In the genomic region with DNA sequence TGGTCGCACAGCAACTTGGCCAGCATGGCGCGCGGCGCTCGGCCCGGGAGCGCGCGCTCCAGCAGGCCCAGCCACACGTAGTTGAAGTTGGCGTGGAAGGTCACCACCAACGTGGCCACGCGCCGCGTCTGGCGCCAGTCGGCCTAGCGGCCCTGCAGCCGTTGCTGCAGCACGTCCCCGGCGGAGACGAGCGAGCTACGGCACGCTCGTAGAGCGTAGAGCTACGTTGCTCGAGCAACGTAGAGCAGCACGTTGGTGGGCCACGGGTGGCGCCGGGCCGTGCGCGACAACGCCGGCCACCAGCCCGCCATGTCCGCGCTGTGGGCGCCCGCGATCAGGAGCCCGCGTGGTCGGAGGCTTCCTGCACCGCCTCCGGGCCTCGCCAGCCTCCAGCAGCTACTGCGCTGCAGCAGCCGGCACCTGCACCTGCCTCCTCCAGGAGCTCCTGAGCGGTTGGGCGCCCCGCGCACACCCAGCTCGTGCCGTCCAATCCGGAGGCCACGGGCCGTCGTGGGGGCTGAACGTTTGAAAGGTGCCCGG, we compare ENCODE assay signal across 8 cellular contexts. TPM values are rescaled to one million over a fixed set of nuclear protein-coding genes. Genes with fewer than 3 reads are reported as not detected.
A peak's percentile ranks its signal among the peaks of the same experiment; 100 is the strongest.
DNase-seq lines count a peak whose midpoint lies in the region; ATAC-seq and TF ChIP-seq lines count a peak whose summit lies in the region.

No MANE protein-coding gene starts in this region.

- H3K9ac ChIP-seq in stomach smooth muscle (ENCODE audit: low read length in 2 of 2) = peak overlapping the region in 1 of 2 donors; percentile 33

- peak; percentile 83 for DNase-seq in COR-L47 (lab: John Stamatoyannopoulos, UW)
- peak; percentile 31 for DNase-seq in NCI-H1417 treated with DMSO at 0.1 percent for 48 hours (lab: John Stamatoyannopoulos, UW)
- DNase-seq in activated CD4-positive, alpha-beta T cell treated with anti-CD3 and anti-CD28 coated beads for 48 hours = peak; percentile 80
- DNase-seq in hepatocyte (ENCODE audit: low spot score) = no peak

- 97% methylated on average over 57 of the region's 68 CpGs for WGBS in hepatocyte (ENCODE audit: low lambda C conversion rate, missing lambda C conversion rate)

- H3K36me3 ChIP-seq in neutrophil = no peaks in the 10 kb centered on the region
- H3K36me3 ChIP-seq in stomach smooth muscle (ENCODE audit: control insufficient read depth in 2 of 2, insufficient read depth in 2 of 2, low read length in 2 of 2) = no peaks in the 10 kb centered on the region
- H3K36me3 ChIP-seq in hepatocyte (replicated peaks; ENCODE audit: insufficient read depth, low read depth) = no peaks in the 10 kb centered on the region

- peak overlapping the region; percentile 39 for H3K27ac ChIP-seq in cingulate gyrus (ENCODE audit: low read depth, low read length)
- H3K27ac ChIP-seq in neutrophil = no peak overlapping the region
- H3K27ac ChIP-seq in stomach smooth muscle (ENCODE audit: low read length) = no peak overlapping the region
- H3K27ac ChIP-seq in hepatocyte = no peak overlapping the region

- ATAC-seq in GM18519 (IDR thresholded peaks at IDR 0.05; ENCODE audit: low FRiP score, unreplicated experiment) = no peak

- TF ChIP-seq CTCF in neutrophil (IDR thresholded peaks at IDR 0.05) (no peak), hepatocyte (IDR thresholded peaks at IDR 0.05; ENCODE audit: poor library complexity) (no peak)

- H3K4me1 ChIP-seq in neutrophil (ENCODE audit: control insufficient read depth in 1 of 2, insufficient read depth in 1 of 2, low read depth in 1 of 2, low read length in 1 of 2) (peaks cover 13 to 14% of the 10 kb centered on the region in 2 experiments), stomach smooth muscle (ENCODE audit: control insufficient read depth, insufficient read depth, low read length) (peaks cover 2% of the 10 kb centered on the region), hepatocyte (ENCODE audit: insufficient read depth) (peaks cover 7% of the 10 kb centered on the region)

- H3K9me2 ChIP-seq in hepatocyte (replicated peaks; ENCODE audit: insufficient read depth) = no peaks in the 10 kb centered on the region

- H4K20me1 ChIP-seq in hepatocyte (ENCODE audit: insufficient read depth, poor library complexity, severe bottlenecking) = no peaks in the 10 kb centered on the region

- no peak overlapping the region for H3K4me2 ChIP-seq in hepatocyte

- H2AFZ ChIP-seq in hepatocyte = no peak overlapping the region

- H3K79me2 ChIP-seq in hepatocyte = no peaks in the 10 kb centered on the region

- H3K9me3 ChIP-seq in neutrophil (no peaks in the 10 kb centered on the region), stomach smooth muscle (ENCODE audit: control insufficient read depth in 2 of 2, low read length in 2 of 2) (no peaks in the 10 kb centered on the region), hepatocyte (ENCODE audit: low read depth) (no peaks in the 10 kb centered on the region)

- peak overlapping the region; percentile 32 to 55 for H3K4me3 ChIP-seq in neutrophil (ENCODE audit: low read depth in 1 of 2, low read length in 1 of 2)
- H3K4me3 ChIP-seq in stomach smooth muscle (ENCODE audit: low read length in 2 of 2) = peak overlapping the region; percentile 55 to 73
- H3K4me3 ChIP-seq in hepatocyte = no peak overlapping the region

- H3K27me3 ChIP-seq in neutrophil (peaks cover 30% of the 10 kb centered on the region), stomach smooth muscle (ENCODE audit: control insufficient read depth in 1 of 2, insufficient read depth in 2 of 2, low read length in 2 of 2) (peaks cover 0 to 2% of the 10 kb centered on the region in 2 donors), hepatocyte (no peaks in the 10 kb centered on the region)

RNA-seq across cellular contexts. Expression of gene SULT1A1, which starts 13.4 kb away (rescaled TPM):
- total RNA-seq in hepatocyte = 15.0 and 15.5 TPM in 2 replicates
- 18.8 and 19.5 TPM in 2 replicates for polyA plus RNA-seq in hepatocyte

RNA-seq across cellular contexts. Expression of gene NPIPB8, which starts 14.6 kb away (rescaled TPM):
- total RNA-seq in hepatocyte = not detected in 2 replicates
- polyA plus RNA-seq in hepatocyte = 0.47 TPM in 1 of 2 replicates, not detected in the other

RNA-seq across cellular contexts. Expression of gene SULT1A2, which starts 26.4 kb away (rescaled TPM):
- 0.60 and 1.8 TPM in 2 replicates for total RNA-seq in hepatocyte
- polyA plus RNA-seq in hepatocyte = 3.6 and 4.5 TPM in 2 replicates
